ENCODE assay signal across 1 cellular context in genomic region chr7:128841961-128842673, GRCh38.
TF ChIP-seq lines count a peak whose summit lies in the region.

No MANE protein-coding gene starts in this region.

TF ChIP-seq in endothelial cell of umbilical vein, 7 proteins besides CTCF, POLR2A, EP300 and RAD21 (continued from another document):
- TF ChIP-seq GATA2 (IDR thresholded peaks at IDR 0.05; ENCODE audit: insufficient read depth, insufficient read length, low read depth, low read length), result no peak
- TF ChIP-seq MYC (IDR thresholded peaks at IDR 0.05; ENCODE audit: low read depth, low read length), result no peak
- no peak for TF ChIP-seq JUN (IDR thresholded peaks at IDR 0.05; ENCODE audit: borderline replicate concordance, insufficient read depth, insufficient read length, low read depth)
- TF ChIP-seq EZH2 (IDR thresholded peaks at IDR 0.05; ENCODE audit: borderline replicate concordance, low read depth, low read length, severe bottlenecking), result no peak
- no peak for TF ChIP-seq POLR2AphosphoS5 (IDR thresholded peaks at IDR 0.05; ENCODE audit: insufficient read depth, low read depth, low read length)
